1 cellular context compared by ENCODE assay signal in the genomic region with DNA sequence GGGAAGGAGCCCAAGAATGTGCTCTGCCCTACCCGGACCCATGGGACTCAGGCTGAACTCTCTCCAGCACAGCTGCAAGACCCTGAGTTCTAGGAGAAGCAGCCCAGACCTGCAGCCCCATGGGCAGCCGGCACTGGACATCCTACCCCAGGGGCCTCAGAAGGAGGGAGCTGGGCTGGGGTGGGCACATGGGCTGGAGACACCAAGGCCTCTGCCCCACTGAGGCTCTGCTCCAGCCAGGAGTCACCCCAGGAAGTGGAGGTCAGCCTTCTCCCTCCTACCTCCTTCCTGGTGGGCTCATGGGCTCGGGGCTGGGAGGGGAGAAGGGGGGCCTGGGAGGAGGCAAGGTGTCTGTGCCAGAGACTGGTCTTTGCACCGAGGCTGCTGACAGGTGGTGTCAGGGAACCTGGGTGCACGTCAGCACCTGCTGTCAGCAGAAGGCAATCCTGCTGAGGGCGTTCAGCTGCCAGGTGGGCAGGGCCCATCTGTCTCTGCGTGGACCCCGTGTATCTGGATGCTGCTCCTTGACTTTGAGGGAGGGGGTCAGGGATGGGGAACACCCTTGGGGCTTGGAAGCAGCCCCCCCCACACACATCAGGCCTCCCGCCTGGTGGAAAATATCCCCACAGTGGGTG.
A peak's percentile ranks its signal among the peaks of the same experiment; 100 is the strongest.
TF ChIP-seq lines count a peak whose summit lies in the region.

No MANE protein-coding gene starts in this region.

TF ChIP-seq in K562, 482 proteins besides CTCF, POLR2A, EP300 and RAD21:
- TF ChIP-seq, protein P1, sequence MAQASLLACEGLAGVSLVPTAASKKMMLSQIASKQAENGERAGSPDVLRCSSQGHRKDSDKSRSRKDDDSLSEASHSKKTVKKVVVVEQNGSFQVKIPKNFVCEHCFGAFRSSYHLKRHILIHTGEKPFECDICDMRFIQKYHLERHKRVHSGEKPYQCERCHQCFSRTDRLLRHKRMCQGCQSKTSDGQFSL (CRISPR knock-in tag; IDR thresholded peaks at IDR 0.05) = peak; percentile 32; the same call in 1 of the 2 replicates
- TF ChIP-seq, protein P1 (tag; IDR thresholded peaks at IDR 0.05) = no peak
- no peak for TF ChIP-seq STAG1 (CRISPR knock-in tag; IDR thresholded peaks at IDR 0.05; ENCODE audit: borderline replicate concordance)
- no peak for TF ChIP-seq RBFOX2 (IDR thresholded peaks at IDR 0.05; ENCODE audit: low read depth, low read length)
- no peak for TF ChIP-seq HOXB6 (CRISPR knock-in tag; IDR thresholded peaks at IDR 0.05; ENCODE audit: borderline replicate concordance)
- TF ChIP-seq, protein P2, sequence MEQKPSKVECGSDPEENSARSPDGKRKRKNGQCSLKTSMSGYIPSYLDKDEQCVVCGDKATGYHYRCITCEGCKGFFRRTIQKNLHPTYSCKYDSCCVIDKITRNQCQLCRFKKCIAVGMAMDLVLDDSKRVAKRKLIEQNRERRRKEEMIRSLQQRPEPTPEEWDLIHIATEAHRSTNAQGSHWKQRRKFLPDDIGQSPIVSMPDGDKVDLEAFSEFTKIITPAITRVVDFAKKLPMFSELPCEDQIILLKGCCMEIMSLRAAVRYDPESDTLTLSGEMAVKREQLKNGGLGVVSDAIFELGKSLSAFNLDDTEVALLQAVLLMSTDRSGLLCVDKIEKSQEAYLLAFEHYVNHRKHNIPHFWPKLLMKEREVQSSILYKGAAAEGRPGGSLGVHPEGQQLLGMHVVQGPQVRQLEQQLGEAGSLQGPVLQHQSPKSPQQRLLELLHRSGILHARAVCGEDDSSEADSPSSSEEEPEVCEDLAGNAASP (IDR thresholded peaks at IDR 0.05) = no peak
